ENCODE assay signal across 8 cellular contexts in genomic region chr2:218659258-218659987, GRCh38. TPM values are rescaled to one million over a fixed set of nuclear protein-coding genes. Genes with fewer than 3 reads are reported as not detected.
DNase-seq lines count a peak whose midpoint lies in the region; ATAC-seq, FAIRE-seq and TF ChIP-seq lines count a peak whose summit lies in the region.

A gene with protein sequence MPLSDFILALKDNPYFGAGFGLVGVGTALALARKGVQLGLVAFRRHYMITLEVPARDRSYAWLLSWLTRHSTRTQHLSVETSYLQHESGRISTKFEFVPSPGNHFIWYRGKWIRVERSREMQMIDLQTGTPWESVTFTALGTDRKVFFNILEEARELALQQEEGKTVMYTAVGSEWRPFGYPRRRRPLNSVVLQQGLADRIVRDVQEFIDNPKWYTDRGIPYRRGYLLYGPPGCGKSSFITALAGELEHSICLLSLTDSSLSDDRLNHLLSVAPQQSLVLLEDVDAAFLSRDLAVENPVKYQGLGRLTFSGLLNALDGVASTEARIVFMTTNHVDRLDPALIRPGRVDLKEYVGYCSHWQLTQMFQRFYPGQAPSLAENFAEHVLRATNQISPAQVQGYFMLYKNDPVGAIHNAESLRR (plus strand): TSS chr2:218659683. CDS start chr2:218660988, 1,305 bp downstream.
A gene with protein sequence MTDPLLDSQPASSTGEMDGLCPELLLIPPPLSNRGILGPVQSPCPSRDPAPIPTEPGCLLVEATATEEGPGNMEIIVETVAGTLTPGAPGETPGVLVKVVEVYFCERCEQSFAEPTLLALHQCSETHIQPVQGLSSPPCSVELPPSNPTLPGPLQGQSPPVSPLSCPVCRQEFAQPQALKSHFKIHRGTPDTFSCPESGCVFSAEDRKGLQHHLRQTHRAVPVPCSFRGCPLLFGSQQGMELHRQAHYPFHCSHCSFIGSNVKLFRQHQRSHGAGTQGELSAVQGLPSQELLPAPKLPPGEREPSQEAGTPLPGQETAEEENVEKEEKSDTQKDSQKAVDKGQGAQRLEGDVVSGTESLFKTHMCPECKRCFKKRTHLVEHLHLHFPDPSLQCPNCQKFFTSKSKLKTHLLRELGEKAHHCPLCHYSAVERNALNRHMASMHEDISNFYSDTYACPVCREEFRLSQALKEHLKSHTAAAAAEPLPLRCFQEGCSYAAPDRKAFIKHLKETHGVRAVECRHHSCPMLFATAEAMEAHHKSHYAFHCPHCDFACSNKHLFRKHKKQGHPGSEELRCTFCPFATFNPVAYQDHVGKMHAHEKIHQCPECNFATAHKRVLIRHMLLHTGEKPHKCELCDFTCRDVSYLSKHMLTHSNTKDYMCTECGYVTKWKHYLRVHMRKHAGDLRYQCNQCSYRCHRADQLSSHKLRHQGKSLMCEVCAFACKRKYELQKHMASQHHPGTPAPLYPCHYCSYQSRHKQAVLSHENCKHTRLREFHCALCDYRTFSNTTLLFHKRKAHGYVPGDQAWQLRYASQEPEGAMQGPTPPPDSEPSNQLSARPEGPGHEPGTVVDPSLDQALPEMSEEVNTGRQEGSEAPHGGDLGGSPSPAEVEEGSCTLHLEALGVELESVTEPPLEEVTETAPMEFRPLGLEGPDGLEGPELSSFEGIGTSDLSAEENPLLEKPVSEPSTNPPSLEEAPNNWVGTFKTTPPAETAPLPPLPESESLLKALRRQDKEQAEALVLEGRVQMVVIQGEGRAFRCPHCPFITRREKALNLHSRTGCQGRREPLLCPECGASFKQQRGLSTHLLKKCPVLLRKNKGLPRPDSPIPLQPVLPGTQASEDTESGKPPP (N-terminal part only) (minus strand): TSS chr2:218659623. CDS start chr2:218656429, 3,194 bp downstream.

- DNase-seq in NCI-H1930 (lab: John Stamatoyannopoulos, UW), result peak; percentile 82 to 87
- peak; percentile 69 to 94 for DNase-seq in ascending aorta (ENCODE audit: low spot score in 2 of 2)
- peak; percentile 93 to 98 (median 96) for DNase-seq in right cardiac atrium
- DNase-seq in pulmonary artery endothelial cell (ENCODE audit: low read depth, low spot score), result peak; percentile 58
- DNase-seq in urothelium cell line (ENCODE audit: low spot score), result peak; percentile 93

- peak; percentile 93 for ATAC-seq in GM18502 (IDR thresholded peaks at IDR 0.05; ENCODE audit: poor library complexity, unreplicated experiment)
- peak; percentile 91 for ATAC-seq in HG02943 (IDR thresholded peaks at IDR 0.05; ENCODE audit: low read depth, unreplicated experiment)
- ATAC-seq in right cardiac atrium, result peak; percentile 97 to 98

- TF ChIP-seq CTCF in ascending aorta (IDR thresholded peaks at IDR 0.05), result no peak

- peak within 1 kb of the TSS; percentile 82 to 96 for H3K4me3 ChIP-seq in ascending aorta
- H3K4me3 ChIP-seq in right cardiac atrium (ENCODE audit: low read length), result peak within 1 kb of the TSS; percentile 84

- intact Hi-C loops in T-helper 2 cell treated with Interferon-gamma antibody and Interleukin-4, amounts not matched to agents 100 ng/mL and 5 ng/mL, for 36 hours (cut with micrococcal nuclease), result loop anchor here (1.0 to 2.0 kb wide), 8 partner anchors 13 to 389 kb away; partner anchors contain the start of genes AAMP, CNOT9, PNKD and RNF25
- intact Hi-C loops in ascending aorta (cut with DNase I) (no loop called here), right cardiac atrium (cut with DNase I) (no loop called here)

- no peaks in the 10 kb centered on the region for H3K27me3 ChIP-seq in ascending aorta
- H3K27me3 ChIP-seq in right cardiac atrium (ENCODE audit: control insufficient read depth, insufficient read depth), result no peaks in the 10 kb centered on the region

- H3K36me3 ChIP-seq in ascending aorta, result peaks cover 42 to 45% of the 10 kb centered on the region in 2 donors

- H3K4me1 ChIP-seq in ascending aorta (peaks cover 0 to 7% of the 10 kb centered on the region in 2 donors), right cardiac atrium (ENCODE audit: control insufficient read depth, insufficient read depth, low read length) (no peaks in the 10 kb centered on the region)

- H3K27ac ChIP-seq in ascending aorta (peak within 1 kb of the TSS; percentile 56 to 62), right cardiac atrium (ENCODE audit: low read length) (peak within 1 kb of the TSS; percentile 16)

- under 1% methylated on average over 49 of the region's 49 CpGs for WGBS in right cardiac atrium

- no peak for FAIRE-seq in urothelium cell line (lab: Jason Lieb, UNC)

- no peaks in the 10 kb centered on the region for H3K9me3 ChIP-seq in ascending aorta
- H3K9me3 ChIP-seq in right cardiac atrium (ENCODE audit: control insufficient read depth, low read length), result no peaks in the 10 kb centered on the region

RNA-seq across cellular contexts. Expression of the first gene that starts in this region (rescaled TPM):
- total RNA-seq in T-helper 2 cell treated with Interferon-gamma antibody and Interleukin-4, amounts not matched to agents 100 ng/mL and 5 ng/mL, for 36 hours, result 54.6 and 57.1 TPM in 2 replicates
- total RNA-seq in ascending aorta (27.7 TPM), right cardiac atrium (10 to 100 TPM; 29.2 to 46.1 (median 32.7) TPM), pulmonary artery endothelial cell (33.9 and 57.8 TPM in 2 replicates)
- polyA plus RNA-seq in right cardiac atrium, result 32.8 TPM

RNA-seq across cellular contexts. Expression of the second gene that starts in this region (rescaled TPM):
- 51.8 and 52.9 TPM in 2 replicates for total RNA-seq in T-helper 2 cell treated with Interferon-gamma antibody and Interleukin-4, amounts not matched to agents 100 ng/mL and 5 ng/mL, for 36 hours
- total RNA-seq in ascending aorta, result 79.7 TPM
- 10 to 100 TPM; 14.4 to 17.1 (median 15.3) TPM for total RNA-seq in right cardiac atrium
- polyA plus RNA-seq in right cardiac atrium, result 7.9 TPM
- 7.5 and 11.7 TPM in 2 replicates for total RNA-seq in pulmonary artery endothelial cell

Comparison
In these comparisons a context has a peak if more than half of its experiments do, and no peak if none do; other contexts are left out.
1. Peak in every context shown above with its lines: DNase-seq, ATAC-seq, H3K4me3 ChIP-seq and H3K27ac ChIP-seq.